In genomic region chr5:37757980-37758582, GRCh38 we compare ENCODE assay signal across 19 cellular contexts.
DNase-seq lines count a peak whose midpoint lies in the region; ATAC-seq, FAIRE-seq and TF ChIP-seq lines count a peak whose summit lies in the region.
"Had no signal": no experiment of that assay in that cellular context is flagged by ENCODE, and none has a peak within 500 bp of the region (broad histone marks: within the 10 kb centered on the region; RNA-seq: fewer than 3 reads in every experiment).

No MANE protein-coding gene starts in this region.

- H3K9me3 ChIP-seq in BE2C (no peaks in the 10 kb centered on the region), OCI-LY7 (ENCODE audit: low read length) (no peaks in the 10 kb centered on the region)
- H3K9me3 ChIP-seq: esophagus squamous epithelium had no signal

- no peak overlapping the region for H3K27ac ChIP-seq in OCI-LY7 (ENCODE audit: low read depth, low read length, poor library complexity, severe bottlenecking)
- H3K27ac ChIP-seq: dorsolateral prefrontal cortex, esophagus squamous epithelium, hepatocyte, Peyer's patch had no signal

- H3K4me3 Mint-ChIP-seq in stimulated activated memory B cell treated with anti-CD40 and anti-IgM and Interleukin-4, amounts not matched to agents 10 μg/mL and 1 μg/mL and 100 μg/mL, for 72 hours = no peak overlapping the region
- H3K4me3 Mint-ChIP-seq: IgD-negative memory B cell, mesothelial cell of epicardium, T-cell had no signal

- POLR2A ChIA-PET in OCI-LY7 (lab: Charles Lee) = interaction anchor here (0.6 kb wide), 1 partner anchor 87 kb away, joined by 3 read pairs; no protein-coding TSS in a partner anchor

- CTCF ChIA-PET in OCI-LY7 (lab: Charles Lee; ENCODE audit: unreplicated experiment) = no interaction called here

- no peaks in the 10 kb centered on the region for H4K20me1 ChIP-seq in OCI-LY7 (ENCODE audit: insufficient read depth, low read length)

- H3K4me1 ChIP-seq in BE2C (no peaks in the 10 kb centered on the region; the same call in 1 of the 2 replicates), OCI-LY7 (ENCODE audit: insufficient read depth, low read length, poor library complexity, severe bottlenecking) (no peaks in the 10 kb centered on the region)
- H3K4me1 ChIP-seq: esophagus squamous epithelium, Peyer's patch had no signal

- peaks cover 6% of the 10 kb centered on the region for H3K4me1 Mint-ChIP-seq in stimulated activated memory B cell treated with anti-CD40 and anti-IgM and Interleukin-4, amounts not matched to agents 10 μg/mL and 1 μg/mL and 100 μg/mL, for 72 hours
- H3K4me1 Mint-ChIP-seq: IgD-negative memory B cell, mesothelial cell of epicardium, T-cell had no signal

- peak; percentile 15 for DNase-seq in BE2C
- no peak for DNase-seq in H54 (ENCODE audit: insufficient read length, low spot score)
- DNase-seq in OCI-LY7 (ENCODE audit: low spot score) = no peak
- peak; percentile 24 for DNase-seq in dermis blood vessel endothelial cell
- DNase-seq in SIG-M5 treated with dmso at 0.1 percent for 504 hours (lab: John Stamatoyannopoulos, UW; ENCODE audit: unreplicated experiment) = no peak
- DNase-seq in NOMO-1 treated with DMSO at 0.1 percent for 48 hours (lab: John Stamatoyannopoulos, UW; ENCODE audit: unreplicated experiment) = no peak
- DNase-seq: activated gamma-delta T cell treated with Interleukin-2 at 50 U/mL for 16 hours, anterior cingulate cortex, DMS153, dorsolateral prefrontal cortex, esophagus squamous epithelium, NCI-H1417 treated with DMSO at 0.1 percent for 48 hours, Peyer's patch, T-cell had no signal

- H3K9me3 Mint-ChIP-seq in stimulated activated memory B cell treated with anti-CD40 and anti-IgM and Interleukin-4, amounts not matched to agents 10 μg/mL and 1 μg/mL and 100 μg/mL, for 72 hours = peaks cover 6% of the 10 kb centered on the region
- H3K9me3 Mint-ChIP-seq: mesothelial cell of epicardium had no signal

- no TSS peak for BruUV-seq in OCI-LY7 (replicated peaks; lab: Mats Ljungman, UMichigan)

- H3K79me2 ChIP-seq in OCI-LY7 (ENCODE audit: insufficient read depth, low read depth, low read length) = no peaks in the 10 kb centered on the region
- H3K79me2 ChIP-seq: hepatocyte had no signal

- no peak overlapping the region for H3K4me2 ChIP-seq in OCI-LY7 (ENCODE audit: low read length)
- H3K4me2 ChIP-seq: hepatocyte had no signal

- ATAC-seq in stimulated activated memory B cell treated with anti-CD40 and anti-IgM and Interleukin-4, amounts not matched to agents 10 μg/mL and 1 μg/mL and 100 μg/mL, for 72 hours = no peak
- ATAC-seq in HG02973 (IDR thresholded peaks at IDR 0.05; ENCODE audit: unreplicated experiment) = no peak
- ATAC-seq: T-cell had no signal

- no peak overlapping the region for H2AFZ ChIP-seq in OCI-LY7 (ENCODE audit: low read length)
- H2AFZ ChIP-seq: hepatocyte had no signal

- no peaks in the 10 kb centered on the region for H3K9me2 ChIP-seq in OCI-LY7 (ENCODE audit: insufficient read depth, low read length)

- H3K27me3 ChIP-seq in BE2C = no peaks in the 10 kb centered on the region
- H3K27me3 ChIP-seq: dorsolateral prefrontal cortex, esophagus squamous epithelium, hepatocyte, Peyer's patch had no signal

- TF ChIP-seq CTCF in BE2C (IDR thresholded peaks at IDR 0.05; ENCODE audit: low read depth, low read length) (peak; percentile 54), OCI-LY7 (conservative IDR thresholded peaks at IDR 0.05; ENCODE audit: low read length) (0 out of 2 replicates have a peak, but pooled peaks have one; percentile 20)

- H3K36me3 Mint-ChIP-seq in stimulated activated memory B cell treated with anti-CD40 and anti-IgM and Interleukin-4, amounts not matched to agents 10 μg/mL and 1 μg/mL and 100 μg/mL, for 72 hours = peaks cover 33% of the 10 kb centered on the region

- TF ChIP-seq POLR2A in H54 (IDR thresholded peaks at IDR 0.05; ENCODE audit: low read depth, low read length) = no peak

- intact Hi-C loops in OCI-LY7 (cut with micrococcal nuclease; ENCODE audit: unreplicated experiment) = no loop called here

- FAIRE-seq in H54 (lab: Jason Lieb, UNC) = peak; percentile 77

- H3K27ac Mint-ChIP-seq in stimulated activated memory B cell treated with anti-CD40 and anti-IgM and Interleukin-4, amounts not matched to agents 10 μg/mL and 1 μg/mL and 100 μg/mL, for 72 hours = no peak overlapping the region
- H3K27ac Mint-ChIP-seq: IgD-negative memory B cell, mesothelial cell of epicardium, T-cell had no signal

- H3K27me3 Mint-ChIP-seq in stimulated activated memory B cell treated with anti-CD40 and anti-IgM and Interleukin-4, amounts not matched to agents 10 μg/mL and 1 μg/mL and 100 μg/mL, for 72 hours = no peaks in the 10 kb centered on the region
- H3K27me3 Mint-ChIP-seq: IgD-negative memory B cell, T-cell had no signal

- H3K36me3 ChIP-seq in BE2C = no peaks in the 10 kb centered on the region; the same call in 1 of the 2 replicates
- H3K36me3 ChIP-seq in OCI-LY7 (ENCODE audit: insufficient read depth, low read length) = no peaks in the 10 kb centered on the region
- H3K36me3 ChIP-seq: Peyer's patch had no signal

- H3K4me3 ChIP-seq in BE2C (ENCODE audit: low read depth, low read length) (no peak overlapping the region), OCI-LY7 (ENCODE audit: low read depth, low read length, poor library complexity, severe bottlenecking) (no peak overlapping the region)
- H3K4me3 ChIP-seq: dorsolateral prefrontal cortex, esophagus squamous epithelium, hepatocyte, Peyer's patch had no signal

Comparison
In these comparisons a context has a peak if more than half of its experiments do, and no peak if none do; other contexts are left out.
1. DNase-seq: peak in BE2C (single experiment) and dermis blood vessel endothelial cell (single experiment); none in H54 (single experiment), OCI-LY7 (single experiment), SIG-M5 treated with dmso at 0.1 percent for 504 hours (single experiment) and NOMO-1 treated with DMSO at 0.1 percent for 48 hours (single experiment).